ENCODE assay signal across 1 cellular context in the genomic region with DNA sequence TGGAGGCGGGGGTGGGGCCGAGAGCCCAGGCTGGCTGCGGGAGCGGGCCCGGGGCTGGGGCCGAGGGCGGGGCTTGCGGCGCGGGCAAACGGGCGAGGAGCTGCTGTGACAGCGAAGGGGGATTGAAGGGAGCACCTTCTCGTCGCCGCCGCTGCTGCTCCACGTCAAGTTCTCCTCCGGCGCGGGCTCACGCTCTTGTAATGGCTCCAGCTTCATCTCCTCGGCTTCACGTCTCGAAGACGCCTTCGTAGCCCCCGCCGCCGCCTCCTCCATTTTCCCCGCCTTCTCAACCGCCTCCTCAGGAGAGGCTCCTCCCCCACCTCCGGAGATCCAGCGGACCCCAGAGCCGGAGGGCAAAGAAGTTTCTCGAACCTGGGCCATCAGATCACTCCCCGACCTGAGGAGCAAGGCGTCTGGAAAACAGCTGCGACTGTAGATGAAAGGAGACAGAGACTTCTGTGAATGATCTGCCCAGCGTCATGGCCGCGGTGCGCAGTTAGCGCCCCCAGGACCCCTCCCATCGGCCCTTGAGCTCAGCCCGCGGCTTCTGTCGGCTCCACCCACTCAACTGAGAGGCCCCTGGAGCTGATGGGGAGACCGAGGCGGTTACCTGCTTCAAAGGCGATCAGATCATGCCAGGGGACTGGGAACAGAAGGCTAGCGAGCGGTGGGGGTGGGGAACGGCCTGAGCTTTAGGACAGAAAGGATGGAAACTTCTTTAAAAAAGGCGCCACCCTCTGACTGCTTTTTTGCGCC.
A peak's percentile ranks its signal among the peaks of the same experiment; 100 is the strongest.
TF ChIP-seq lines count a peak whose summit lies in the region.

No MANE protein-coding gene starts in this region.

TF ChIP-seq in H1, 55 proteins besides CTCF, POLR2A, EP300 and RAD21 (continued from another document):
- TF ChIP-seq, protein P1, sequence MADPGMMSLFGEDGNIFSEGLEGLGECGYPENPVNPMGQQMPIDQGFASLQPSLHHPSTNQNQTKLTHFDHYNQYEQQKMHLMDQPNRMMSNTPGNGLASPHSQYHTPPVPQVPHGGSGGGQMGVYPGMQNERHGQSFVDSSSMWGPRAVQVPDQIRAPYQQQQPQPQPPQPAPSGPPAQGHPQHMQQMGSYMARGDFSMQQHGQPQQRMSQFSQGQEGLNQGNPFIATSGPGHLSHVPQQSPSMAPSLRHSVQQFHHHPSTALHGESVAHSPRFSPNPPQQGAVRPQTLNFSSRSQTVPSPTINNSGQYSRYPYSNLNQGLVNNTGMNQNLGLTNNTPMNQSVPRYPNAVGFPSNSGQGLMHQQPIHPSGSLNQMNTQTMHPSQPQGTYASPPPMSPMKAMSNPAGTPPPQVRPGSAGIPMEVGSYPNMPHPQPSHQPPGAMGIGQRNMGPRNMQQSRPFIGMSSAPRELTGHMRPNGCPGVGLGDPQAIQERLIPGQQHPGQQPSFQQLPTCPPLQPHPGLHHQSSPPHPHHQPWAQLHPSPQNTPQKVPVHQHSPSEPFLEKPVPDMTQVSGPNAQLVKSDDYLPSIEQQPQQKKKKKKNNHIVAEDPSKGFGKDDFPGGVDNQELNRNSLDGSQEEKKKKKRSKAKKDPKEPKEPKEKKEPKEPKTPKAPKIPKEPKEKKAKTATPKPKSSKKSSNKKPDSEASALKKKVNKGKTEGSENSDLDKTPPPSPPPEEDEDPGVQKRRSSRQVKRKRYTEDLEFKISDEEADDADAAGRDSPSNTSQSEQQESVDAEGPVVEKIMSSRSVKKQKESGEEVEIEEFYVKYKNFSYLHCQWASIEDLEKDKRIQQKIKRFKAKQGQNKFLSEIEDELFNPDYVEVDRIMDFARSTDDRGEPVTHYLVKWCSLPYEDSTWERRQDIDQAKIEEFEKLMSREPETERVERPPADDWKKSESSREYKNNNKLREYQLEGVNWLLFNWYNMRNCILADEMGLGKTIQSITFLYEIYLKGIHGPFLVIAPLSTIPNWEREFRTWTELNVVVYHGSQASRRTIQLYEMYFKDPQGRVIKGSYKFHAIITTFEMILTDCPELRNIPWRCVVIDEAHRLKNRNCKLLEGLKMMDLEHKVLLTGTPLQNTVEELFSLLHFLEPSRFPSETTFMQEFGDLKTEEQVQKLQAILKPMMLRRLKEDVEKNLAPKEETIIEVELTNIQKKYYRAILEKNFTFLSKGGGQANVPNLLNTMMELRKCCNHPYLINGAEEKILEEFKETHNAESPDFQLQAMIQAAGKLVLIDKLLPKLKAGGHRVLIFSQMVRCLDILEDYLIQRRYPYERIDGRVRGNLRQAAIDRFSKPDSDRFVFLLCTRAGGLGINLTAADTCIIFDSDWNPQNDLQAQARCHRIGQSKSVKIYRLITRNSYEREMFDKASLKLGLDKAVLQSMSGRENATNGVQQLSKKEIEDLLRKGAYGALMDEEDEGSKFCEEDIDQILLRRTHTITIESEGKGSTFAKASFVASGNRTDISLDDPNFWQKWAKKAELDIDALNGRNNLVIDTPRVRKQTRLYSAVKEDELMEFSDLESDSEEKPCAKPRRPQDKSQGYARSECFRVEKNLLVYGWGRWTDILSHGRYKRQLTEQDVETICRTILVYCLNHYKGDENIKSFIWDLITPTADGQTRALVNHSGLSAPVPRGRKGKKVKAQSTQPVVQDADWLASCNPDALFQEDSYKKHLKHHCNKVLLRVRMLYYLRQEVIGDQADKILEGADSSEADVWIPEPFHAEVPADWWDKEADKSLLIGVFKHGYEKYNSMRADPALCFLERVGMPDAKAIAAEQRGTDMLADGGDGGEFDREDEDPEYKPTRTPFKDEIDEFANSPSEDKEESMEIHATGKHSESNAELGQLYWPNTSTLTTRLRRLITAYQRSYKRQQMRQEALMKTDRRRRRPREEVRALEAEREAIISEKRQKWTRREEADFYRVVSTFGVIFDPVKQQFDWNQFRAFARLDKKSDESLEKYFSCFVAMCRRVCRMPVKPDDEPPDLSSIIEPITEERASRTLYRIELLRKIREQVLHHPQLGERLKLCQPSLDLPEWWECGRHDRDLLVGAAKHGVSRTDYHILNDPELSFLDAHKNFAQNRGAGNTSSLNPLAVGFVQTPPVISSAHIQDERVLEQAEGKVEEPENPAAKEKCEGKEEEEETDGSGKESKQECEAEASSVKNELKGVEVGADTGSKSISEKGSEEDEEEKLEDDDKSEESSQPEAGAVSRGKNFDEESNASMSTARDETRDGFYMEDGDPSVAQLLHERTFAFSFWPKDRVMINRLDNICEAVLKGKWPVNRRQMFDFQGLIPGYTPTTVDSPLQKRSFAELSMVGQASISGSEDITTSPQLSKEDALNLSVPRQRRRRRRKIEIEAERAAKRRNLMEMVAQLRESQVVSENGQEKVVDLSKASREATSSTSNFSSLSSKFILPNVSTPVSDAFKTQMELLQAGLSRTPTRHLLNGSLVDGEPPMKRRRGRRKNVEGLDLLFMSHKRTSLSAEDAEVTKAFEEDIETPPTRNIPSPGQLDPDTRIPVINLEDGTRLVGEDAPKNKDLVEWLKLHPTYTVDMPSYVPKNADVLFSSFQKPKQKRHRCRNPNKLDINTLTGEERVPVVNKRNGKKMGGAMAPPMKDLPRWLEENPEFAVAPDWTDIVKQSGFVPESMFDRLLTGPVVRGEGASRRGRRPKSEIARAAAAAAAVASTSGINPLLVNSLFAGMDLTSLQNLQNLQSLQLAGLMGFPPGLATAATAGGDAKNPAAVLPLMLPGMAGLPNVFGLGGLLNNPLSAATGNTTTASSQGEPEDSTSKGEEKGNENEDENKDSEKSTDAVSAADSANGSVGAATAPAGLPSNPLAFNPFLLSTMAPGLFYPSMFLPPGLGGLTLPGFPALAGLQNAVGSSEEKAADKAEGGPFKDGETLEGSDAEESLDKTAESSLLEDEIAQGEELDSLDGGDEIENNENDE (IDR thresholded peaks at IDR 0.05; ENCODE audit: insufficient replicate concordance, low read length), result no peak
- TF ChIP-seq SIX5 (IDR thresholded peaks at IDR 0.05; ENCODE audit: low read depth, low read length), result no peak
- TF ChIP-seq PHF8 (conservative IDR thresholded peaks at IDR 0.05; ENCODE audit: low read depth, low read length), result peak; percentile 60
- no peak for TF ChIP-seq EGR1 (IDR thresholded peaks at IDR 0.05; ENCODE audit: borderline replicate concordance, low read depth, low read length)
- TF ChIP-seq ASH2L (IDR thresholded peaks at IDR 0.05; ENCODE audit: low read length), result peak; percentile 6
- TF ChIP-seq YY1 (IDR thresholded peaks at IDR 0.05; ENCODE audit: low read depth, low read length), result peak; percentile 58; the same call in 1 of the 2 replicates
- TF ChIP-seq, protein P2, sequence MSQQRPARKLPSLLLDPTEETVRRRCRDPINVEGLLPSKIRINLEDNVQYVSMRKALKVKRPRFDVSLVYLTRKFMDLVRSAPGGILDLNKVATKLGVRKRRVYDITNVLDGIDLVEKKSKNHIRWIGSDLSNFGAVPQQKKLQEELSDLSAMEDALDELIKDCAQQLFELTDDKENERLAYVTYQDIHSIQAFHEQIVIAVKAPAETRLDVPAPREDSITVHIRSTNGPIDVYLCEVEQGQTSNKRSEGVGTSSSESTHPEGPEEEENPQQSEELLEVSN (IDR thresholded peaks at IDR 0.05), result no peak
- no peak for TF ChIP-seq ZNF274 (IDR thresholded peaks at IDR 0.05; ENCODE audit: borderline replicate concordance, extremely low read depth, low read length)
- TF ChIP-seq NANOG (IDR thresholded peaks at IDR 0.05; ENCODE audit: insufficient read depth, low read depth, low read length, poor library complexity, severe bottlenecking), result no peak
- no peak for TF ChIP-seq JUN (IDR thresholded peaks at IDR 0.05; ENCODE audit: low read depth, low read length)
- no peak for TF ChIP-seq POU5F1 (IDR thresholded peaks at IDR 0.05; ENCODE audit: low read depth, low read length)
- TF ChIP-seq SAP30 (IDR thresholded peaks at IDR 0.05; ENCODE audit: insufficient read depth, insufficient replicate concordance, low read length), result no peak
- no peak for TF ChIP-seq HDAC2 (IDR thresholded peaks at IDR 0.05; ENCODE audit: borderline replicate concordance in 1 of 2, low read depth in 2 of 2, low read length in 2 of 2)
- TF ChIP-seq NRF1 (IDR thresholded peaks at IDR 0.05; ENCODE audit: low read depth, low read length), result no peak
- TF ChIP-seq POLR2AphosphoS5 (IDR thresholded peaks at IDR 0.05; ENCODE audit: low read depth, low read length), result peak; percentile 33; the same call in 1 of the 2 replicates
- TF ChIP-seq GABPA (IDR thresholded peaks at IDR 0.05; ENCODE audit: borderline replicate concordance, insufficient read depth, low read length), result no peak
- no peak for TF ChIP-seq KDM5A (IDR thresholded peaks at IDR 0.05; ENCODE audit: low read length)
- 0 out of 2 replicates have a peak, but pooled peaks have one; percentile 55 for TF ChIP-seq RBBP5 (IDR thresholded peaks at IDR 0.05; ENCODE audit: borderline replicate concordance, low read depth, low read length)
- TF ChIP-seq CTBP2 (IDR thresholded peaks at IDR 0.05; ENCODE audit: borderline replicate concordance, insufficient read depth, insufficient read length, low read length), result no peak
- TF ChIP-seq RXRA (IDR thresholded peaks at IDR 0.05; ENCODE audit: insufficient read depth, low read depth, low read length), result no peak
- TF ChIP-seq TAF1 (IDR thresholded peaks at IDR 0.05; ENCODE audit: low read depth, low read length), result peak; percentile 59
- TF ChIP-seq RNF2 (IDR thresholded peaks at IDR 0.05; ENCODE audit: borderline replicate concordance, low read depth, low read length, missing control alignments, poor library complexity, severe bottlenecking), result no peak
- TF ChIP-seq SIN3A (conservative IDR thresholded peaks at IDR 0.05 in 1 of 2, IDR thresholded peaks at IDR 0.05 in 1 of 2; ENCODE audit: low read depth in 1 of 2, low read length in 2 of 2), result peak; percentile 22 to 44; a peak in 2 of 4 replicates
- no peak for TF ChIP-seq BRCA1 (IDR thresholded peaks at IDR 0.05; ENCODE audit: low read depth, low read length)
- no peak for TF ChIP-seq TEAD4 (IDR thresholded peaks at IDR 0.05; ENCODE audit: low read depth, low read length)
- TF ChIP-seq SP2 (IDR thresholded peaks at IDR 0.05; ENCODE audit: low read length), result no peak
